In the genomic region with DNA sequence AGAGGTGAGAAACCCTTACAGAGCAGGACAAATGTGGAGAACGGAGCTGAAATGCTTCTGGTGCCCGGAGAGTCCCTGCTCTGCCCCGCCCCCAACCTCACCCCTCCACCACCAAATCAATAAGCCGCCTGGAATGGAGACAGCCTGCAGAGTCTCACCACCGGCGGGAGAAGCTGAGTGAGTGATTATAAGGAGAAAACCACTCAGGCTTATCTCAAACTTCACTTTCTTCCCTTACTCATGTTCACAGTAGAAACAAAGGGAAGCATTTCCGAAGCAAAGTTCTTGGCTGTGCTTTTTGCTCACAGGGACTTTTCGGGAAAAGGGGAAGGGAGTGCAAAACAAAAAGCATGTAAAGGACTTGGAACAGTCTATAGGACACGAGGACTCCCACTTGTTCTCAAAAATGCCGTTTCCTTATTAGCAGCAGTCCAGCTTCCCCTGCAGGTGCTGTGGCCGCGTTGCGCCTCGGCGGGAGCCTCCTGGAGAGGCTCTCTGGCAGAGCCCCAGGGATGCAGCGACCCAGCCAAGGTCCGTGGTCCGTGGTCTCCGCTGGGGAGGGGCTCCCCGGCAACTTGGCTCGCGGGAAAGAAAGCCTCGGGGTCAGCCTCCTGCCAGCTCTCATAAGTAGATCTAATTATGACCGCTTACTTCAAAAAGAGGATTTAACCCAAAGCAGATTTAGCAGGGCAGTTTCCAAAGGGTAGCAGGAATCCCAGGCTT, we compare ENCODE assay signal across 1 cellular context.
TF ChIP-seq lines count a peak whose summit lies in the region.

No MANE protein-coding gene starts in this region.

TF ChIP-seq in GM12878, 131 proteins besides CTCF, POLR2A, EP300 and RAD21 (continued from another document):
- TF ChIP-seq, protein P1, sequence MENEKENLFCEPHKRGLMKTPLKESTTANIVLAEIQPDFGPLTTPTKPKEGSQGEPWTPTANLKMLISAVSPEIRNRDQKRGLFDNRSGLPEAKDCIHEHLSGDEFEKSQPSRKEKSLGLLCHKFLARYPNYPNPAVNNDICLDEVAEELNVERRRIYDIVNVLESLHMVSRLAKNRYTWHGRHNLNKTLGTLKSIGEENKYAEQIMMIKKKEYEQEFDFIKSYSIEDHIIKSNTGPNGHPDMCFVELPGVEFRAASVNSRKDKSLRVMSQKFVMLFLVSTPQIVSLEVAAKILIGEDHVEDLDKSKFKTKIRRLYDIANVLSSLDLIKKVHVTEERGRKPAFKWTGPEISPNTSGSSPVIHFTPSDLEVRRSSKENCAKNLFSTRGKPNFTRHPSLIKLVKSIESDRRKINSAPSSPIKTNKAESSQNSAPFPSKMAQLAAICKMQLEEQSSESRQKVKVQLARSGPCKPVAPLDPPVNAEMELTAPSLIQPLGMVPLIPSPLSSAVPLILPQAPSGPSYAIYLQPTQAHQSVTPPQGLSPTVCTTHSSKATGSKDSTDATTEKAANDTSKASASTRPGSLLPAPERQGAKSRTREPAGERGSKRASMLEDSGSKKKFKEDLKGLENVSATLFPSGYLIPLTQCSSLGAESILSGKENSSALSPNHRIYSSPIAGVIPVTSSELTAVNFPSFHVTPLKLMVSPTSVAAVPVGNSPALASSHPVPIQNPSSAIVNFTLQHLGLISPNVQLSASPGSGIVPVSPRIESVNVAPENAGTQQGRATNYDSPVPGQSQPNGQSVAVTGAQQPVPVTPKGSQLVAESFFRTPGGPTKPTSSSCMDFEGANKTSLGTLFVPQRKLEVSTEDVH (IDR thresholded peaks at IDR 0.05; ENCODE audit: low read depth, partially characterized antibody) = no peak
